21 cellular contexts compared by ENCODE assay signal in the genomic region with DNA sequence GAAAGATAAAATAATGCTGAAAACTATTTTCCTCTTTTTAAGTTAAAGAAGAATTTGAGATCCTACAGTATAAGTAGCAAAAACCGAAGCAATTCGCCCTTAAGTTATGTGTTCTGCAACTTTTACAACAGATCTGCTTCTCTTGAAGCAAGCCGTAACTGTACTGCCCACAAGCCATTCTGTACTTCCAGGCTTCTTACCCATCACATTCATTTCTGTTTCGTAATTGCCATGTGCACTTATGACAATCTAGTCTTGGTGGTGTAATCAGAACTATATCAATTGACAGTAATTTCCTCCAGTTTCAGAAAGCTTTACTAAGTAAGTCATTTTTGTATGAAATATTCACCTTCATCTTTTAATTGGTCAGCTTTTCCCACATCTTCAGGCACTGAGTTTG.
"Had no signal": no experiment of that assay in that cellular context is flagged by ENCODE, and none has a peak within 500 bp of the region (broad histone marks: within the 10 kb centered on the region; RNA-seq: fewer than 3 reads in every experiment).

No MANE protein-coding gene starts in this region.

- H3K27me3 ChIP-seq: cardiac muscle cell, esophagus squamous epithelium, gastroesophageal sphincter, heart right ventricle, thyroid gland had no signal

- H3K4me1 ChIP-seq: esophagus squamous epithelium, gastroesophageal sphincter, heart right ventricle, thyroid gland had no signal

- H3K36me3 ChIP-seq: thyroid gland had no signal

- H3K4me3 ChIP-seq: cardiac muscle cell, esophagus squamous epithelium, gastroesophageal sphincter, heart right ventricle, thyroid gland had no signal

- H3K27ac ChIP-seq: cardiac muscle cell, esophagus squamous epithelium, gastroesophageal sphincter, heart right ventricle, thyroid gland had no signal

- DNase-seq: activated CD4-positive, alpha-beta T cell treated with anti-CD3 and anti-CD28 coated beads, Interleukin-2, amount 50 U/mL, for 1 hour; activated CD8-positive, alpha-beta memory T cell treated with anti-CD3 and anti-CD28 coated beads, Interleukin-2, amount 50 U/mL, for 4 hours; activated effector memory CD4-positive, alpha-beta T cell treated with Interleukin-2 at 50 U/mL for 16 hours; activated naive CD4-positive, alpha-beta T cell treated with anti-CD3 and anti-CD28 coated beads, Interleukin-2, amount 50 U/mL, for 16 hours; activated T-cell treated with anti-CD3 and anti-CD28 coated beads, Interleukin-2, amount 50 U/mL, for 4 hours; amygdala; effector memory CD8-positive, alpha-beta T cell; esophagus squamous epithelium; heart right ventricle; kidney glomerular epithelial cell; left ventricle myocardium superior; stimulated activated CD4-positive, alpha-beta T cell treated with anti-CD3 and anti-CD28 coated beads, Interleukin-12 subunit alpha, Interleukin-12 subunit beta, amount 100 ng/mL, for 4 hours; stimulated activated CD4-positive, alpha-beta T cell treated with anti-CD3 and anti-CD28 coated beads, Interleukin-2, amount 100 ng/mL, for 24 hours; stimulated activated naive CD4-positive, alpha-beta T cell treated with Interleukin-2 at 50 U/mL for 16 hours; T-helper 1 cell; T-helper 9 cell; thyroid gland had no signal

- H3K9me3 ChIP-seq: esophagus squamous epithelium, gastroesophageal sphincter, heart right ventricle, thyroid gland had no signal

- FAIRE-seq: urothelium cell line had no signal

- ATAC-seq: activated CD4-positive, CD25-positive, alpha-beta regulatory T cell treated with anti-CD3 and anti-CD28 coated beads, Interleukin-2, amount 50 U/mL, for 24 hours; activated T-cell treated with anti-CD3 and anti-CD28 coated beads, Interleukin-2, amount 50 U/mL, for 4 hours; effector memory CD8-positive, alpha-beta T cell; gastroesophageal sphincter; heart right ventricle; left ventricle myocardium superior had no signal
